In the genomic region with DNA sequence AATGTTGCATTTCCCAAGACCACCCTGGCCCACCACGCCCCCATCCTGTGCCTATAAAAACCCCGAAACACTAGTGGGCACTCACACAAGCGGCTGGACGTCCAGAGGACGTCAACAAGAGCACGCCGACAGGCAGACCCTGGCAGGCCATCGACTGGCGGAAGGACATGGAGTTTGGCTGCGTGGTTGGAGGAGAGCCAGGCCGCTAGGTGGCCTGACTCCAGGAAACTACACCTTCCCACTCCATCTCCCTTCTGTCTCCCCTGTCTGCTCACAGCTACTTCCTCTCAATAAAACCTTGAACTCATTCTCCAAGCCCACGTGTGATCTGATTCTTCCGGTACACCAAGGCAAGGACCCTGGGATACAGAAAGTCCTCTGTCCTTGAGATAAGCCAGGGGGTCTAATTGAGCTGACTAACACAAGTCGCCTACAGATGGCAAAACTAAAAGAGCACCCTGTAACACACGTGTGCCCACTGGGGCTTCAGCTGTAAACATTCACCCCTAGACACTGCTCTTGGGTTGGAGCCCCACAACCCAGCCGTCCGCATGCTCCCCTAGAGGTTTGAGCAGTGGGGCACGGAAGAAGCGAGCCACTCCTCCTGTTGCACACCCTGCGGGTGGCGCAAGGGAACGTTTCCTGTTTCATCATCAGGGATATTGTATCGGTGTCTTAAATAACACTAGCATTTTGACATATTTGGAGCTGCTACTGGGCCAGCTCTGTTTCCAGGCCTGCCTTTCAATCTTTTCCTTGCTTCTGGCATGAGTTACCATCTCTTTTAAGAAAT, we compare ENCODE assay signal across 1 cellular context.
TF ChIP-seq lines count a peak whose summit lies in the region.

No MANE protein-coding gene starts in this region.

TF ChIP-seq in GM23338, 12 proteins besides CTCF, POLR2A, EP300 and RAD21:
- TF ChIP-seq JUNB (IDR thresholded peaks at IDR 0.05; ENCODE audit: unreplicated experiment) (no peak), EZH2phosphoT487 (IDR thresholded peaks at IDR 0.05; ENCODE audit: unreplicated experiment) (no peak), ZNF114 (CRISPR knock-in tag; IDR thresholded peaks at IDR 0.05) (no peak), CREB1 (CRISPR knock-in tag; IDR thresholded peaks at IDR 0.05; ENCODE audit: low read depth) (no peak), REST (IDR thresholded peaks at IDR 0.05; ENCODE audit: unreplicated experiment) (no peak), ZNF331 (CRISPR knock-in tag; IDR thresholded peaks at IDR 0.05; ENCODE audit: low read depth) (no peak), STAT1 (IDR thresholded peaks at IDR 0.05; ENCODE audit: unreplicated experiment) (no peak), EZH2 (IDR thresholded peaks at IDR 0.05; ENCODE audit: low read depth, unreplicated experiment) (no peak), NANOG (IDR thresholded peaks at IDR 0.05; ENCODE audit: borderline replicate concordance) (no peak), POLR2AphosphoS5 (IDR thresholded peaks at IDR 0.05; ENCODE audit: low read depth) (no peak)
- TF ChIP-seq, protein P1, sequence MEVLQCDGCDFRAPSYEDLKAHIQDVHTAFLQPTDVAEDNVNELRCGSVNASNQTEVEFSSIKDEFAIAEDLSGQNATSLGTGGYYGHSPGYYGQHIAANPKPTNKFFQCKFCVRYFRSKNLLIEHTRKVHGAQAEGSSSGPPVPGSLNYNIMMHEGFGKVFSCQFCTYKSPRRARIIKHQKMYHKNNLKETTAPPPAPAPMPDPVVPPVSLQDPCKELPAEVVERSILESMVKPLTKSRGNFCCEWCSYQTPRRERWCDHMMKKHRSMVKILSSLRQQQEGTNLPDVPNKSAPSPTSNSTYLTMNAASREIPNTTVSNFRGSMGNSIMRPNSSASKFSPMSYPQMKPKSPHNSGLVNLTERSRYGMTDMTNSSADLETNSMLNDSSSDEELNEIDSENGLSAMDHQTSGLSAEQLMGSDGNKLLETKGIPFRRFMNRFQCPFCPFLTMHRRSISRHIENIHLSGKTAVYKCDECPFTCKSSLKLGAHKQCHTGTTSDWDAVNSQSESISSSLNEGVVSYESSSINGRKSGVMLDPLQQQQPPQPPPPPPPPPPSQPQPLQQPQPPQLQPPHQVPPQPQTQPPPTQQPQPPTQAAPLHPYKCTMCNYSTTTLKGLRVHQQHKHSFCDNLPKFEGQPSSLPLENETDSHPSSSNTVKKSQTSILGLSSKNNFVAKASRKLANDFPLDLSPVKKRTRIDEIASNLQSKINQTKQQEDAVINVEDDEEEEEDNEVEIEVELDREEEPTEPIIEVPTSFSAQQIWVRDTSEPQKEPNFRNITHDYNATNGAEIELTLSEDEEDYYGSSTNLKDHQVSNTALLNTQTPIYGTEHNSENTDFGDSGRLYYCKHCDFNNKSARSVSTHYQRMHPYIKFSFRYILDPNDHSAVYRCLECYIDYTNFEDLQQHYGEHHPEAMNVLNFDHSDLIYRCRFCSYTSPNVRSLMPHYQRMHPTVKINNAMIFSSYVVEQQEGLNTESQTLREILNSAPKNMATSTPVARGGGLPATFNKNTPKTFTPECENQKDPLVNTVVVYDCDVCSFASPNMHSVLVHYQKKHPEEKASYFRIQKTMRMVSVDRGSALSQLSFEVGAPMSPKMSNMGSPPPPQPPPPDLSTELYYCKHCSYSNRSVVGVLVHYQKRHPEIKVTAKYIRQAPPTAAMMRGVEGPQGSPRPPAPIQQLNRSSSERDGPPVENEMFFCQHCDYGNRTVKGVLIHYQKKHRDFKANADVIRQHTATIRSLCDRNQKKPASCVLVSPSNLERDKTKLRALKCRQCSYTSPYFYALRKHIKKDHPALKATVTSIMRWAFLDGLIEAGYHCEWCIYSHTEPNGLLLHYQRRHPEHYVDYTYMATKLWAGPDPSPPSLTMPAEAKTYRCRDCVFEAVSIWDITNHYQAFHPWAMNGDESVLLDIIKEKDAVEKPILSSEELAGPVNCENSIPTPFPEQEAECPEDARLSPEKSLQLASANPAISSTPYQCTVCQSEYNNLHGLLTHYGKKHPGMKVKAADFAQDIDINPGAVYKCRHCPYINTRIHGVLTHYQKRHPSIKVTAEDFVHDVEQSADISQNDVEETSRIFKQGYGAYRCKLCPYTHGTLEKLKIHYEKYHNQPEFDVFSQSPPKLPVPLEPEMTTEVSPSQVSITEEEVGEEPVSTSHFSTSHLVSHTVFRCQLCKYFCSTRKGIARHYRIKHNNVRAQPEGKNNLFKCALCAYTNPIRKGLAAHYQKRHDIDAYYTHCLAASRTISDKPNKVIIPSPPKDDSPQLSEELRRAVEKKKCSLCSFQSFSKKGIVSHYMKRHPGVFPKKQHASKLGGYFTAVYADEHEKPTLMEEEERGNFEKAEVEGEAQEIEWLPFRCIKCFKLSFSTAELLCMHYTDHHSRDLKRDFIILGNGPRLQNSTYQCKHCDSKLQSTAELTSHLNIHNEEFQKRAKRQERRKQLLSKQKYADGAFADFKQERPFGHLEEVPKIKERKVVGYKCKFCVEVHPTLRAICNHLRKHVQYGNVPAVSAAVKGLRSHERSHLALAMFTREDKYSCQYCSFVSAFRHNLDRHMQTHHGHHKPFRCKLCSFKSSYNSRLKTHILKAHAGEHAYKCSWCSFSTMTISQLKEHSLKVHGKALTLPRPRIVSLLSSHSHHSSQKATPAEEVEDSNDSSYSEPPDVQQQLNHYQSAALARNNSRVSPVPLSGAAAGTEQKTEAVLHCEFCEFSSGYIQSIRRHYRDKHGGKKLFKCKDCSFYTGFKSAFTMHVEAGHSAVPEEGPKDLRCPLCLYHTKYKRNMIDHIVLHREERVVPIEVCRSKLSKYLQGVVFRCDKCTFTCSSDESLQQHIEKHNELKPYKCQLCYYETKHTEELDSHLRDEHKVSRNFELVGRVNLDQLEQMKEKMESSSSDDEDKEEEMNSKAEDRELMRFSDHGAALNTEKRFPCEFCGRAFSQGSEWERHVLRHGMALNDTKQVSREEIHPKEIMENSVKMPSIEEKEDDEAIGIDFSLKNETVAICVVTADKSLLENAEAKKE (CRISPR knock-in tag; IDR thresholded peaks at IDR 0.05) = no peak
- TF ChIP-seq, protein P2, sequence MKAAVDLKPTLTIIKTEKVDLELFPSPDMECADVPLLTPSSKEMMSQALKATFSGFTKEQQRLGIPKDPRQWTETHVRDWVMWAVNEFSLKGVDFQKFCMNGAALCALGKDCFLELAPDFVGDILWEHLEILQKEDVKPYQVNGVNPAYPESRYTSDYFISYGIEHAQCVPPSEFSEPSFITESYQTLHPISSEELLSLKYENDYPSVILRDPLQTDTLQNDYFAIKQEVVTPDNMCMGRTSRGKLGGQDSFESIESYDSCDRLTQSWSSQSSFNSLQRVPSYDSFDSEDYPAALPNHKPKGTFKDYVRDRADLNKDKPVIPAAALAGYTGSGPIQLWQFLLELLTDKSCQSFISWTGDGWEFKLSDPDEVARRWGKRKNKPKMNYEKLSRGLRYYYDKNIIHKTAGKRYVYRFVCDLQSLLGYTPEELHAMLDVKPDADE (IDR thresholded peaks at IDR 0.05) = no peak
